29 cellular contexts compared by ENCODE assay signal in genomic region chr11:78555592-78555991, GRCh38.
"Had no signal": no experiment of that assay in that cellular context is flagged by ENCODE, and none has a peak within 500 bp of the region (broad histone marks: within the 10 kb centered on the region; RNA-seq: fewer than 3 reads in every experiment).

No MANE protein-coding gene starts in this region.

- ATAC-seq: activated CD4-positive, alpha-beta T cell treated with anti-CD3 and anti-CD28 coated beads for 36 hours; activated CD4-positive, CD25-positive, alpha-beta regulatory T cell treated with anti-CD3 and anti-CD28 coated beads, Interleukin-2, amount 50 U/mL, for 24 hours; activated CD8-positive, alpha-beta memory T cell treated with anti-CD3 and anti-CD28 coated beads, Interleukin-2, amount 10 ng/mL, durations not matched to agents 7 days and 5 days; activated naive CD8-positive, alpha-beta T cell treated with anti-CD3 and anti-CD28 coated beads, Interleukin-2, amount 50 U/mL, for 24 hours; Panc1 had no signal

- H3K27me3 Mint-ChIP-seq: activated CD4-positive, alpha-beta memory T cell treated with anti-CD3 and anti-CD28 coated beads, Interleukin-2, amount 10 ng/mL, durations not matched to agents 7 days and 5 days; activated CD4-positive, alpha-beta T cell treated with anti-CD3 and anti-CD28 coated beads for 36 hours; activated CD8-positive, alpha-beta memory T cell treated with anti-CD3 and anti-CD28 coated beads, Interleukin-2, amount 10 ng/mL, durations not matched to agents 7 days and 5 days; activated naive CD8-positive, alpha-beta T cell; activated naive CD8-positive, alpha-beta T cell treated with anti-CD3 and anti-CD28 coated beads, Interleukin-2, amount 50 U/mL, for 24 hours; brain had no signal

- H3K4me3 Mint-ChIP-seq: activated CD4-positive, alpha-beta memory T cell treated with anti-CD3 and anti-CD28 coated beads, Interleukin-2, amount 10 ng/mL, durations not matched to agents 7 days and 5 days; activated CD4-positive, alpha-beta T cell treated with anti-CD3 and anti-CD28 coated beads for 36 hours; activated CD8-positive, alpha-beta memory T cell treated with anti-CD3 and anti-CD28 coated beads, Interleukin-2, amount 10 ng/mL, durations not matched to agents 7 days and 5 days; activated naive CD8-positive, alpha-beta T cell; activated naive CD8-positive, alpha-beta T cell treated with anti-CD3 and anti-CD28 coated beads, Interleukin-2, amount 50 U/mL, for 24 hours; brain; T-helper 2 cell treated with Interferon-gamma antibody and Interleukin-4, amounts not matched to agents 5 μg/mL and 100 μg/mL, for 36 hours had no signal

- H3K9me3 Mint-ChIP-seq: activated naive CD8-positive, alpha-beta T cell treated with anti-CD3 and anti-CD28 coated beads, Interleukin-2, amount 50 U/mL, for 24 hours had no signal

- H3K27ac Mint-ChIP-seq: activated CD4-positive, alpha-beta memory T cell treated with anti-CD3 and anti-CD28 coated beads, Interleukin-2, amount 10 ng/mL, durations not matched to agents 7 days and 5 days; activated CD4-positive, alpha-beta T cell treated with anti-CD3 and anti-CD28 coated beads for 36 hours; activated CD8-positive, alpha-beta memory T cell treated with anti-CD3 and anti-CD28 coated beads, Interleukin-2, amount 10 ng/mL, durations not matched to agents 7 days and 5 days; activated naive CD8-positive, alpha-beta T cell treated with anti-CD3 and anti-CD28 coated beads, Interleukin-2, amount 50 U/mL, for 24 hours; brain; T-helper 2 cell treated with Interferon-gamma antibody and Interleukin-4, amounts not matched to agents 5 μg/mL and 100 μg/mL, for 36 hours had no signal

- DNase-seq: activated CD4-positive, alpha-beta memory T cell treated with anti-CD3 and anti-CD28 coated beads, Interleukin-2, amount 10 ng/mL, durations not matched to agents 7 days and 5 days; activated CD4-positive, alpha-beta T cell treated with anti-CD3 and anti-CD28 coated beads for 36 hours; activated CD4-positive, alpha-beta T cell treated with anti-CD3 and anti-CD28 coated beads, Interleukin-2, amount 50 U/mL, for 1 hour; activated CD8-positive, alpha-beta memory T cell treated with anti-CD3 and anti-CD28 coated beads for 24 hours; activated CD8-positive, alpha-beta memory T cell treated with anti-CD3 and anti-CD28 coated beads, Interleukin-2, amount 10 ng/mL, durations not matched to agents 7 days and 5 days; activated CD8-positive, alpha-beta memory T cell treated with anti-CD3 and anti-CD28 coated beads, Interleukin-2, amount 50 U/mL, for 48 hours; activated gamma-delta T cell; activated naive CD4-positive, alpha-beta T cell treated with Interleukin-2 at 50 U/mL for 16 hours; activated naive CD8-positive, alpha-beta T cell treated with anti-CD3 and anti-CD28 coated beads, Interleukin-2, amount 50 U/mL, for 24 hours; anterior cingulate cortex; caudate nucleus; cerebellar nuclear complex; IMR-90; Karpas-422; KBM-7; NCI-H1048; NCI-H1105 treated with DMSO at 0.1 percent for 48 hours; NCI-H1436 treated with DMSO at 0.1 percent for 48 hours; NCI-H1694 treated with DMSO at 0.1 percent for 48 hours; NCI-H2029; NCI-H345; NCI-H524 treated with DMSO at 0.1 percent for 48 hours; SHP77; SJCRH30 had no signal
